ENCODE assay signal across 9 cellular contexts in genomic region chr20:8132632-8133587, GRCh38. TPM values are rescaled to one million over a fixed set of nuclear protein-coding genes. Genes with fewer than 3 reads are reported as not detected.
A peak's percentile ranks its signal among the peaks of the same experiment; 100 is the strongest.
DNase-seq lines count a peak whose midpoint lies in the region; ATAC-seq, FAIRE-seq and TF ChIP-seq lines count a peak whose summit lies in the region.
"Had no signal": no experiment of that assay in that cellular context is flagged by ENCODE, and none has a peak within 500 bp of the region (broad histone marks: within the 10 kb centered on the region; RNA-seq: fewer than 3 reads in every experiment).

No MANE protein-coding gene starts in this region.

- H3K23me2 ChIP-seq in H1 (ENCODE audit: low read depth, low read length): peaks cover 7% of the 10 kb centered on the region; the same call in 1 of the 2 replicates

- no peak overlapping the region for H3K4ac ChIP-seq in H1 (replicated peaks; ENCODE audit: insufficient read length, low read depth, low read length)

- TF ChIP-seq EP300 in H1 (IDR thresholded peaks at IDR 0.05; ENCODE audit: borderline replicate concordance in 1 of 2, low read depth in 2 of 2, low read length in 2 of 2): no peak

- no peak overlapping the region for H3K27ac Mint-ChIP-seq in T-helper 1 cell treated with Interleukin-12 subunit alpha and Interleukin-12 subunit beta and Interleukin-4 antibody, amounts not matched to agents 30 μg/mL and 1 μg/mL, for 36 hours
- no peak overlapping the region for H3K27ac Mint-ChIP-seq in mesothelial cell of epicardium

- TF ChIP-seq POLR2A in H1 (IDR thresholded peaks at IDR 0.05; ENCODE audit: control extremely low read depth in 1 of 2, low read depth in 2 of 2, low read length in 2 of 2): no peak

- H2BK120ac ChIP-seq in H1 (replicated peaks; ENCODE audit: low read depth, low read length): no peak overlapping the region

- FAIRE-seq in H1 (lab: Jason Lieb, UNC): no peak
- FAIRE-seq: G401.6 had no signal

- H3K79me2 ChIP-seq in H1 (ENCODE audit: control insufficient read depth in 1 of 2, insufficient read depth in 2 of 2, low read length in 2 of 2): no peaks in the 10 kb centered on the region; a peak in 1 of 4 replicates

- H3K27me3 ChIP-seq in H1 (replicated peaks in 1 of 4; ENCODE audit: control insufficient read depth in 3 of 4, extremely low read depth in 1 of 4, insufficient read depth in 3 of 4, low read length in 3 of 4): peaks cover 8 to 28% (median 19%) of the 10 kb centered on the region in 4 experiments
- peaks cover 0 to 10% of the 10 kb centered on the region in 2 donors for H3K27me3 ChIP-seq in tibial artery

- intact Hi-C loops in tibial artery (cut with DNase I; ENCODE audit: low total_unique reads): loop anchor here (2.0 kb wide), 1 partner anchor 258 kb away; no protein-coding TSS in a partner anchor

- H3K4me1 ChIP-seq in H1 (replicated peaks in 1 of 4; ENCODE audit: control insufficient read depth in 3 of 4, insufficient read depth in 4 of 4, low read length in 3 of 4) (peaks cover 0 to 6% (median 2%) of the 10 kb centered on the region in 4 experiments; a peak in 2 of 7 replicates), tibial artery (peaks cover 0 to 28% (median 15%) of the 10 kb centered on the region in 4 donors)

- H4K5ac ChIP-seq in H1 (ENCODE audit: insufficient read length, low read depth, low read length): no peak overlapping the region

- no peak overlapping the region for H3K27ac ChIP-seq in H1 (ENCODE audit: low read depth, low read length)
- H3K27ac ChIP-seq in tibial artery: peak overlapping the region; percentile 58 to 69

- H3K9me3 ChIP-seq in H1 (ENCODE audit: insufficient read depth in 2 of 2, low read depth in 1 of 2, low read length in 1 of 2) (no peaks in the 10 kb centered on the region), tibial artery (no peaks in the 10 kb centered on the region)

- H3K9me3 Mint-ChIP-seq in T-helper 1 cell treated with Interleukin-12 subunit alpha and Interleukin-12 subunit beta and Interleukin-4 antibody, amounts not matched to agents 30 μg/mL and 1 μg/mL, for 36 hours: no peaks in the 10 kb centered on the region
- H3K9me3 Mint-ChIP-seq in mesothelial cell of epicardium: no peaks in the 10 kb centered on the region

- TF ChIP-seq RAD21 in H1 (IDR thresholded peaks at IDR 0.05 in 1 of 2, conservative IDR thresholded peaks at IDR 0.05 in 1 of 2; ENCODE audit: low read depth in 2 of 2, low read length in 2 of 2): no peak

- no peak overlapping the region for H3K9ac ChIP-seq in H1 (replicated peaks in 1 of 4; ENCODE audit: extremely low read depth in 1 of 4, low read depth in 3 of 4, low read length in 3 of 4)

- no peak overlapping the region for H2AK5ac ChIP-seq in H1 (ENCODE audit: low read depth, low read length)

- H2BK12ac ChIP-seq in H1 (ENCODE audit: low read depth, low read length): no peak overlapping the region

- no peak overlapping the region for H3K18ac ChIP-seq in H1 (ENCODE audit: extremely low read depth, low read length)

- H3K27me3 Mint-ChIP-seq in T-helper 1 cell treated with Interleukin-12 subunit alpha and Interleukin-12 subunit beta and Interleukin-4 antibody, amounts not matched to agents 30 μg/mL and 1 μg/mL, for 36 hours (ENCODE audit: low read depth): peaks cover 63% of the 10 kb centered on the region
- H3K27me3 Mint-ChIP-seq in mesothelial cell of epicardium (ENCODE audit: low read depth): peaks cover 32% of the 10 kb centered on the region

- H2BK20ac ChIP-seq in H1 (ENCODE audit: low read length): no peak overlapping the region

- no peak for ATAC-seq in GM18520 (IDR thresholded peaks at IDR 0.05; ENCODE audit: unreplicated experiment)

- peaks cover 0 to 1% of the 10 kb centered on the region in 2 experiments for H4K20me1 ChIP-seq in H1 (replicated peaks in 1 of 2; ENCODE audit: control insufficient read depth in 1 of 2, insufficient read depth in 2 of 2, low read length in 2 of 2)

- no peak overlapping the region for H2BK15ac ChIP-seq in H1 (ENCODE audit: low read length)

- H2BK5ac ChIP-seq in H1 (ENCODE audit: low read depth, low read length): no peak overlapping the region

- H3K4me1 Mint-ChIP-seq in T-helper 1 cell treated with Interleukin-12 subunit alpha and Interleukin-12 subunit beta and Interleukin-4 antibody, amounts not matched to agents 30 μg/mL and 1 μg/mL, for 36 hours (ENCODE audit: low read depth): peaks cover 5% of the 10 kb centered on the region
- peaks cover 41% of the 10 kb centered on the region for H3K4me1 Mint-ChIP-seq in mesothelial cell of epicardium

- H3K14ac ChIP-seq in H1 (ENCODE audit: insufficient read length): no peak overlapping the region

- WGBS in H1 (ENCODE audit: extremely low coverage in 1 of 2, insufficient coverage in 1 of 2, insufficient read length in 1 of 2, insufficient replicate concordance in 2 of 2, low coverage in 1 of 2, low lambda C conversion rate in 2 of 2, missing lambda C conversion rate in 1 of 2), 2 experiments: 18% methylated on average over 44 of the region's 53 CpGs; no CpG with 5 or more reads in 1 of the 2 experiments

- H4K91ac ChIP-seq in H1 (replicated peaks; ENCODE audit: insufficient read length, low read length): no peak overlapping the region

- H3K4me3 Mint-ChIP-seq in T-helper 1 cell treated with Interleukin-12 subunit alpha and Interleukin-12 subunit beta and Interleukin-4 antibody, amounts not matched to agents 30 μg/mL and 1 μg/mL, for 36 hours: peak overlapping the region; percentile 58
- H3K4me3 Mint-ChIP-seq in mesothelial cell of epicardium: peak overlapping the region; percentile 80

- H3K36me3 ChIP-seq in H1 (ENCODE audit: control insufficient read depth in 2 of 4, insufficient read depth in 4 of 4, low read length in 3 of 4): no peaks in the 10 kb centered on the region
- no peaks in the 10 kb centered on the region for H3K36me3 ChIP-seq in tibial artery

- no peak overlapping the region for H4K8ac ChIP-seq in H1 (ENCODE audit: extremely low read depth, insufficient read depth, low read length)

- peak overlapping the region; percentile 80 to 98 for H3K4me2 ChIP-seq in H1 (ENCODE audit: insufficient read depth in 1 of 2, low read depth in 2 of 2, low read length in 2 of 2)

- peak; percentile 30 for DNase-seq in NCI-H2171 treated with DMSO at 0.1 percent for 48 hours (lab: John Stamatoyannopoulos, UW)
- DNase-seq in NCI-H2171 (lab: John Stamatoyannopoulos, UW): no peak
- DNase-seq in H1 (ENCODE audit: low read depth in 1 of 2, low spot score in 2 of 2): no peak
- DNase-seq in mesothelial cell of epicardium (ENCODE audit: low spot score in 2 of 2, unreplicated experiment in 2 of 2): peak; percentile 18 to 39
- DNase-seq in tibial artery: peak; percentile 27 to 71
- no peak for DNase-seq in GM10248 (ENCODE audit: extremely low spot score)

- H3K56ac ChIP-seq in H1 (replicated peaks; ENCODE audit: insufficient read length, low read depth, low read length): no peak overlapping the region

- 0 out of 2 replicates have a peak overlapping the region, but pooled peaks have one; percentile 3 for H2AFZ ChIP-seq in H1 (ENCODE audit: low read length)

- no peaks in the 10 kb centered on the region for H3K79me1 ChIP-seq in H1 (ENCODE audit: low read depth, low read length)

- H3K36me3 Mint-ChIP-seq in T-helper 1 cell treated with Interleukin-12 subunit alpha and Interleukin-12 subunit beta and Interleukin-4 antibody, amounts not matched to agents 30 μg/mL and 1 μg/mL, for 36 hours (ENCODE audit: low read depth): no peaks in the 10 kb centered on the region
- no peaks in the 10 kb centered on the region for H3K36me3 Mint-ChIP-seq in mesothelial cell of epicardium

- H3K4me3 ChIP-seq in H1 (ENCODE audit: extremely low read depth in 1 of 4, insufficient read depth in 2 of 4, low read depth in 3 of 4, low read length in 4 of 4): peak overlapping the region; percentile 35 to 77 (median 52)
- peak overlapping the region; percentile 61 to 66 for H3K4me3 ChIP-seq in tibial artery

- no peak for TF ChIP-seq CTCF in H1 (IDR thresholded peaks at IDR 0.05; ENCODE audit: control extremely low read depth in 1 of 3, insufficient read depth in 1 of 3, low read depth in 1 of 3, low read length in 3 of 3)
- TF ChIP-seq CTCF in mesothelial cell of epicardium (IDR thresholded peaks at IDR 0.05; ENCODE audit: unreplicated experiment): no peak
- TF ChIP-seq CTCF in tibial artery (IDR thresholded peaks at IDR 0.05): no peak
- TF ChIP-seq CTCF in GM10248 (IDR thresholded peaks at IDR 0.05; ENCODE audit: control extremely low read depth, extremely low read depth, low read depth, missing control alignments): no peak

- CTCF ChIA-PET in H1 (lab: Charles Lee; ENCODE audit: partially characterized antibody) (interaction anchor here (0.6 to 4.0 kb wide), 7 partner anchors 42 to 589 kb away, joined by 3 to 18 read pairs (median 5); no protein-coding TSS in a partner anchor), GM10248 (lab: Yijun Ruan, JAX) (interaction anchor here (1.0 to 2.9 kb wide), 5 partner anchors 15 to 589 kb away, joined by 3 to 25 read pairs (median 5); no protein-coding TSS in a partner anchor)

- no peak overlapping the region for H3K23ac ChIP-seq in H1 (ENCODE audit: insufficient read length)

- POLR2A ChIA-PET in H1 (lab: Charles Lee; ENCODE audit: partially characterized antibody) (no interaction called here), GM10248 (lab: Yijun Ruan, JAX) (no interaction called here)

TF ChIP-seq in H1, 55 proteins besides CTCF, POLR2A, EP300 and RAD21:
- TF ChIP-seq SUZ12 (IDR thresholded peaks at IDR 0.05; ENCODE audit: low read length) (peak; percentile 49; the same call in 1 of the 2 replicates), CEBPB (IDR thresholded peaks at IDR 0.05; ENCODE audit: low read depth, low read length) (0 out of 2 replicates have a peak, but pooled peaks have one; percentile 2), CHD2 (IDR thresholded peaks at IDR 0.05; ENCODE audit: low read length) (no peak), EZH2 (IDR thresholded peaks at IDR 0.05; ENCODE audit: low read depth, low read length, severe bottlenecking) (peak; percentile 53), KDM4A (IDR thresholded peaks at IDR 0.05; ENCODE audit: low read depth, low read length, severe bottlenecking) (peak; percentile 69), ASH2L (IDR thresholded peaks at IDR 0.05; ENCODE audit: low read length) (peak; percentile 14), MAFK (IDR thresholded peaks at IDR 0.05; ENCODE audit: low read depth, low read length) (no peak)

RNA-seq across cellular contexts. Expression of gene PLCB1, which starts 0.8 kb away (rescaled TPM):
- total RNA-seq in H1 (2021; fragmentation: NEBNext Ultra II Directional; extraction: Animal tissue kit (Norgen Biotek cat#: 25700)): 8.6 and 9.1 TPM in 2 replicates
- polyA plus RNA-seq in H1 (2011; rRNA removed): 2.6 and 2.7 TPM in 2 replicates
- 3.9 TPM for polyA plus RNA-seq in H1 (2011; cell fraction: cytosol; rRNA removed)
- 5.8 TPM for polyA plus RNA-seq in H1 (2011; cell fraction: nucleus; rRNA removed)
- 3.1 to 6.5 TPM (median 4.0 TPM) in 4 replicates for polyA plus RNA-seq in H1 (2012, experiment 1 of 2)
- polyA plus RNA-seq in H1 (2012, experiment 2 of 2): 0.22 TPM
- 13.0 TPM for polyA plus RNA-seq in H1 (2013, experiment 1 of 2)
- polyA plus RNA-seq in H1 (2013, experiment 2 of 2): 9.7 TPM
- polyA minus RNA-seq in H1 (2011; rRNA and poly(A)+ RNA removed): 13.2 and 13.7 TPM in 2 replicates
- 5.4 TPM for polyA minus RNA-seq in H1 (2011; cell fraction: cytosol; rRNA and poly(A)+ RNA removed)
- polyA minus RNA-seq in H1 (2011; cell fraction: nucleus; rRNA and poly(A)+ RNA removed): 55.0 TPM
- total RNA-seq in mesothelial cell of epicardium: 35.4 to 41.5 TPM (median 35.4 TPM) in 3 replicates

Comparison
In these comparisons a context has a peak if more than half of its experiments do, and no peak if none do; other contexts are left out.
1. DNase-seq: peak in NCI-H2171 treated with DMSO at 0.1 percent for 48 hours (single experiment), mesothelial cell of epicardium (2 of 2) and tibial artery (2 of 2); none in NCI-H2171 (single experiment), H1 (0 of 2) and GM10248 (single experiment).